32 cellular contexts compared by ENCODE assay signal in genomic region chr2:29699045-29699444, GRCh38.
"Had no signal": no experiment of that assay in that cellular context is flagged by ENCODE, and none has a peak within 500 bp of the region (broad histone marks: within the 10 kb centered on the region; RNA-seq: fewer than 3 reads in every experiment).

No MANE protein-coding gene starts in this region.

- H3K9me3 Mint-ChIP-seq: naive thymus-derived CD8-positive, alpha-beta T cell; natural killer cell treated with Interleukin-12 subunit alpha and Interleukin-12 subunit beta and Interleukin-15 and Interleukin-18, amount 100 ng/mL, for 72 hours; stimulated activated memory B cell treated with anti-CD40 and anti-IgM and Interleukin-4, amounts not matched to agents 10 μg/mL and 1 μg/mL and 100 μg/mL, for 72 hours; stimulated activated naive CD8-positive, alpha-beta T cell treated with anti-CD3 and anti-CD28 coated beads, Interleukin-15, amount 100 ng/mL, for 72 hours; type B pancreatic cell had no signal

- ATAC-seq: naive thymus-derived CD8-positive, alpha-beta T cell; psoas muscle; right cardiac atrium; right lobe of liver; stimulated activated memory B cell treated with anti-CD40 and anti-IgM and Interleukin-4, amounts not matched to agents 10 μg/mL and 1 μg/mL and 100 μg/mL, for 72 hours; stimulated activated naive CD8-positive, alpha-beta T cell treated with anti-CD3 and anti-CD28 coated beads, Interleukin-15, amount 100 ng/mL, for 72 hours; stimulated activated naive CD8-positive, alpha-beta T cell treated with anti-CD3 and anti-CD28 coated beads, Interleukin-15, Interleukin-2, amounts not matched to agents 100 U/mL and 50 U/mL, for 24 hours; upper lobe of right lung had no signal

- H3K27me3 Mint-ChIP-seq: progenitor cell of endocrine pancreas, type B pancreatic cell had no signal

- H3K27me3 ChIP-seq: neutrophil, ovary, right lobe of liver, sigmoid colon, suprapubic skin, testis, tibial artery, transverse colon, upper lobe of right lung, uterus had no signal

- DNase-seq: naive thymus-derived CD8-positive, alpha-beta T cell; nephron progenitor cell; nucleus accumbens; ovary; posterior cingulate gyrus; psoas muscle; right cardiac atrium; right lobe of liver; sigmoid colon; small intestine; stimulated activated CD4-positive, alpha-beta T cell treated with anti-CD3 and anti-CD28 coated beads, Interleukin-15, amount 100 ng/mL, for 24 hours; stimulated activated CD4-positive, alpha-beta T cell treated with anti-CD3 and anti-CD28 coated beads, Interleukin-2, amount 100 ng/mL, for 24 hours; stimulated activated CD4-positive, alpha-beta T cell treated with anti-CD3 and anti-CD28 coated beads, Interleukin-2, amount 100 ng/mL, for 48 hours; stimulated activated CD4-positive, alpha-beta T cell treated with anti-CD3 and anti-CD28 coated beads, Interleukin-4, amount 100 ng/mL, for 4 hours; stimulated activated CD8-positive, alpha-beta memory T cell treated with anti-CD3 and anti-CD28 coated beads, Interleukin-4, amount 100 ng/mL, for 48 hours; stimulated activated naive CD4-positive, alpha-beta T cell; stimulated activated naive CD8-positive, alpha-beta T cell treated with anti-CD3 and anti-CD28 coated beads, Interleukin-15, amount 100 ng/mL, for 72 hours; stimulated activated naive CD8-positive, alpha-beta T cell treated with anti-CD3 and anti-CD28 coated beads, Interleukin-15, Interleukin-2, amounts not matched to agents 100 U/mL and 50 U/mL, for 24 hours; substantia nigra; testis; tibial artery; transverse colon; upper lobe of right lung; uterus had no signal

- H3K79me2 ChIP-seq: parathyroid adenoma had no signal

- H3K36me3 ChIP-seq: neutrophil, ovary, right lobe of liver, sigmoid colon, suprapubic skin, tibial artery, transverse colon, upper lobe of right lung, uterus had no signal

- H3K4me3 ChIP-seq: ovary, psoas muscle, right lobe of liver, sigmoid colon, suprapubic skin, testis, tibial artery, transverse colon, upper lobe of right lung, uterus had no signal

- H3K9ac ChIP-seq: parathyroid adenoma had no signal

- H3K27ac ChIP-seq: neutrophil, ovary, parathyroid adenoma, psoas muscle, right lobe of liver, sigmoid colon, suprapubic skin, testis, tibial artery, transverse colon, upper lobe of right lung, uterus had no signal

- H3K4me3 Mint-ChIP-seq: naive thymus-derived CD8-positive, alpha-beta T cell; natural killer cell treated with Interleukin-12 subunit alpha and Interleukin-12 subunit beta and Interleukin-15 and Interleukin-18, amount 100 ng/mL, for 72 hours; nephron progenitor cell; neural crest cell; stimulated activated memory B cell treated with anti-CD40 and anti-IgM and Interleukin-4, amounts not matched to agents 10 μg/mL and 1 μg/mL and 100 μg/mL, for 72 hours; stimulated activated naive CD8-positive, alpha-beta T cell treated with anti-CD3 and anti-CD28 coated beads, Interleukin-15, amount 100 ng/mL, for 72 hours; type B pancreatic cell had no signal

- H3K9me3 ChIP-seq: neutrophil, ovary, psoas muscle, right lobe of liver, sigmoid colon, suprapubic skin, testis, tibial artery, transverse colon, upper lobe of right lung, uterus had no signal

- H3K4me1 ChIP-seq: parathyroid adenoma, psoas muscle, right lobe of liver, suprapubic skin, testis, tibial artery, transverse colon, upper lobe of right lung, uterus had no signal

- H2AFZ ChIP-seq: parathyroid adenoma had no signal

- H3K27ac Mint-ChIP-seq: naive thymus-derived CD8-positive, alpha-beta T cell; natural killer cell treated with Interleukin-12 subunit alpha and Interleukin-12 subunit beta and Interleukin-15 and Interleukin-18, amount 100 ng/mL, for 72 hours; nephron progenitor cell; progenitor cell of endocrine pancreas; stimulated activated memory B cell treated with anti-CD40 and anti-IgM and Interleukin-4, amounts not matched to agents 10 μg/mL and 1 μg/mL and 100 μg/mL, for 72 hours; stimulated activated naive CD8-positive, alpha-beta T cell treated with anti-CD3 and anti-CD28 coated beads, Interleukin-15, amount 100 ng/mL, for 72 hours; type B pancreatic cell had no signal

- H3K36me3 Mint-ChIP-seq: naive thymus-derived CD8-positive, alpha-beta T cell; natural killer cell treated with Interleukin-12 subunit alpha and Interleukin-12 subunit beta and Interleukin-15 and Interleukin-18, amount 100 ng/mL, for 72 hours; stimulated activated memory B cell treated with anti-CD40 and anti-IgM and Interleukin-4, amounts not matched to agents 10 μg/mL and 1 μg/mL and 100 μg/mL, for 72 hours had no signal

- H3K4me1 Mint-ChIP-seq: stimulated activated memory B cell treated with anti-CD40 and anti-IgM and Interleukin-4, amounts not matched to agents 10 μg/mL and 1 μg/mL and 100 μg/mL, for 72 hours; stimulated activated naive CD8-positive, alpha-beta T cell treated with anti-CD3 and anti-CD28 coated beads, Interleukin-15, amount 100 ng/mL, for 72 hours had no signal
